ENCODE assay signal across 15 cellular contexts in genomic region chr16:85320677-85321385, GRCh38.
DNase-seq lines count a peak whose midpoint lies in the region; ATAC-seq and TF ChIP-seq lines count a peak whose summit lies in the region.
"Had no signal": no experiment of that assay in that cellular context is flagged by ENCODE, and none has a peak within 500 bp of the region (broad histone marks: within the 10 kb centered on the region; RNA-seq: fewer than 3 reads in every experiment).

No MANE protein-coding gene starts in this region.

- H3K27me3 Mint-ChIP-seq in brain: no peaks in the 10 kb centered on the region
- no peaks in the 10 kb centered on the region for H3K27me3 Mint-ChIP-seq in osteocyte (ENCODE audit: unreplicated experiment)

- TF ChIP-seq CTCF in breast epithelium (IDR thresholded peaks at IDR 0.05) (no peak), mammary epithelial cell (conservative IDR thresholded peaks at IDR 0.05 in 1 of 2, IDR thresholded peaks at IDR 0.05 in 1 of 2; ENCODE audit: extremely low read depth in 1 of 2, insufficient read depth in 1 of 2, low read depth in 1 of 2, low read length in 2 of 2) (no peak), brain (conservative IDR thresholded peaks at IDR 0.05) (no peak), osteocyte (IDR thresholded peaks at IDR 0.05) (no peak), upper lobe of left lung (IDR thresholded peaks at IDR 0.05) (no peak)

- no peak overlapping the region for H3K9ac ChIP-seq in mammary epithelial cell (ENCODE audit: insufficient read depth, low read length)

- no peak overlapping the region for H2AFZ ChIP-seq in mammary epithelial cell (ENCODE audit: low read depth, low read length)

- dilution Hi-C loops in mammary epithelial cell (cut with HindIII; ENCODE audit: low sequenced_read_pairs): no loop called here

- peak overlapping the region; percentile 63 to 83 for H3K27ac ChIP-seq in breast epithelium
- no peak overlapping the region for H3K27ac ChIP-seq in mammary epithelial cell (ENCODE audit: insufficient read depth, low read depth, low read length)
- peak overlapping the region; percentile 71 to 82 (median 77) for H3K27ac ChIP-seq in upper lobe of left lung
- H3K27ac ChIP-seq: SK-N-MC had no signal

- no peak overlapping the region for H3K4me2 ChIP-seq in mammary epithelial cell (ENCODE audit: insufficient read depth, low read depth, low read length)

- TF ChIP-seq POLR2A in breast epithelium (IDR thresholded peaks at IDR 0.05) (no peak), upper lobe of left lung (IDR thresholded peaks at IDR 0.05) (no peak)

- no peak for ATAC-seq in upper lobe of left lung (ENCODE audit: low FRiP score in 2 of 2)
- no peak for ATAC-seq in HG02973 (IDR thresholded peaks at IDR 0.05; ENCODE audit: unreplicated experiment)
- no peak for ATAC-seq in GM19035 (IDR thresholded peaks at IDR 0.05; ENCODE audit: unreplicated experiment)
- ATAC-seq: activated CD8-positive, alpha-beta T cell treated with anti-CD3 and anti-CD28 coated beads, Interleukin-2, amount 10 ng/mL, durations not matched to agents 7 days and 5 days had no signal

- no peaks in the 10 kb centered on the region for H3K27me3 ChIP-seq in breast epithelium
- no peaks in the 10 kb centered on the region for H3K27me3 ChIP-seq in mammary epithelial cell (ENCODE audit: insufficient read depth, low read length)
- no peaks in the 10 kb centered on the region for H3K27me3 ChIP-seq in upper lobe of left lung

- peaks cover 64% of the 10 kb centered on the region for H3K4me1 Mint-ChIP-seq in brain
- H3K4me1 Mint-ChIP-seq in osteocyte (ENCODE audit: unreplicated experiment): peaks cover 50% of the 10 kb centered on the region

- H3K36me3 Mint-ChIP-seq in brain (no peaks in the 10 kb centered on the region), osteocyte (ENCODE audit: unreplicated experiment) (no peaks in the 10 kb centered on the region)

- no peaks in the 10 kb centered on the region for H3K79me2 ChIP-seq in mammary epithelial cell (ENCODE audit: insufficient read depth, low read length)

- WGBS in mammary epithelial cell (ENCODE audit: low coverage, missing lambda C conversion rate): 98% methylated on average over 8 of the region's 11 CpGs
- 90 to 91% methylated on average over 11 of the region's 11 CpGs for WGBS in upper lobe of left lung, 2 donors

- peaks cover 0 to 6% (median 3%) of the 10 kb centered on the region in 5 experiments for H3K9me3 Mint-ChIP-seq in brain
- H3K9me3 Mint-ChIP-seq in osteocyte (ENCODE audit: unreplicated experiment): no peaks in the 10 kb centered on the region
- H3K9me3 Mint-ChIP-seq: H9 had no signal

- no peaks in the 10 kb centered on the region for H4K20me1 ChIP-seq in mammary epithelial cell (ENCODE audit: insufficient read depth, low read length)

- in situ Hi-C loops in mammary epithelial cell (cut with MboI; ENCODE audit: low sequenced_read_pairs in 2 of 2): loop anchor here in 1 of 2 donors (25.0 kb wide), 1 partner anchor 291 kb away; the partner anchor contains the start of gene GSE1

- H3K4me3 Mint-ChIP-seq in brain (no peak overlapping the region), osteocyte (ENCODE audit: unreplicated experiment) (no peak overlapping the region)
- H3K4me3 Mint-ChIP-seq: activated CD8-positive, alpha-beta T cell treated with anti-CD3 and anti-CD28 coated beads, Interleukin-2, amount 10 ng/mL, durations not matched to agents 7 days and 5 days; H9 had no signal

- H3K4me1 ChIP-seq in breast epithelium: peaks cover 0 to 18% of the 10 kb centered on the region in 2 donors
- peaks cover 4% of the 10 kb centered on the region for H3K4me1 ChIP-seq in mammary epithelial cell (ENCODE audit: insufficient read depth, low read length)
- H3K4me1 ChIP-seq in upper lobe of left lung: peaks cover 15 to 23% (median 18%) of the 10 kb centered on the region in 4 donors

- no TSS peak for BruUV-seq in mammary epithelial cell (replicated peaks; lab: Mats Ljungman, UMichigan)

- TF ChIP-seq EP300 in upper lobe of left lung (IDR thresholded peaks at IDR 0.05): no peak

- H3K4me3 ChIP-seq in breast epithelium (no peak overlapping the region), mammary epithelial cell (replicated peaks in 1 of 3; ENCODE audit: insufficient read depth in 1 of 3, low read depth in 2 of 3, low read length in 3 of 3) (no peak overlapping the region), upper lobe of left lung (no peak overlapping the region)
- H3K4me3 ChIP-seq: SK-N-MC had no signal

- DNase-seq in breast epithelium (ENCODE audit: low spot score in 2 of 2): no peak
- DNase-seq in mammary epithelial cell: no peak
- DNase-seq in osteocyte (ENCODE audit: extremely low spot score, unreplicated experiment): no peak
- DNase-seq in upper lobe of left lung: no peak
- no peak for DNase-seq in AG20443 (ENCODE audit: low spot score)
- DNase-seq: activated CD8-positive, alpha-beta T cell treated with anti-CD3 and anti-CD28 coated beads, Interleukin-2, amount 10 ng/mL, durations not matched to agents 7 days and 5 days; cortex of kidney; H9; NCI-H187 treated with DMSO at 0.1 percent for 48 hours; NCI-H510A had no signal

- H3K27ac Mint-ChIP-seq in brain (peak overlapping the region; percentile 5 to 80 (median 68)), osteocyte (ENCODE audit: unreplicated experiment) (peak overlapping the region; percentile 89)
- H3K27ac Mint-ChIP-seq: activated CD8-positive, alpha-beta T cell treated with anti-CD3 and anti-CD28 coated beads, Interleukin-2, amount 10 ng/mL, durations not matched to agents 7 days and 5 days; progenitor cell of endocrine pancreas had no signal

- H3K36me3 ChIP-seq in breast epithelium (no peaks in the 10 kb centered on the region), mammary epithelial cell (ENCODE audit: insufficient read depth, low read length) (no peaks in the 10 kb centered on the region), upper lobe of left lung (no peaks in the 10 kb centered on the region)

- H3K9me3 ChIP-seq in breast epithelium (no peaks in the 10 kb centered on the region), mammary epithelial cell (replicated peaks; ENCODE audit: insufficient read depth, low read length) (no peaks in the 10 kb centered on the region), upper lobe of left lung (no peaks in the 10 kb centered on the region)

- intact Hi-C loops in breast epithelium (cut with DNase I; ENCODE audit: low total_unique reads): no loop called here
- intact Hi-C loops in mammary epithelial cell (cut with micrococcal nuclease): no loop called here

- CTCF ChIA-PET in mammary epithelial cell (lab: Charles Lee; ENCODE audit: low non-redundant PET): no interaction called here
